Comparison of ENCODE assay signal across 1 cellular context in the genomic region with DNA sequence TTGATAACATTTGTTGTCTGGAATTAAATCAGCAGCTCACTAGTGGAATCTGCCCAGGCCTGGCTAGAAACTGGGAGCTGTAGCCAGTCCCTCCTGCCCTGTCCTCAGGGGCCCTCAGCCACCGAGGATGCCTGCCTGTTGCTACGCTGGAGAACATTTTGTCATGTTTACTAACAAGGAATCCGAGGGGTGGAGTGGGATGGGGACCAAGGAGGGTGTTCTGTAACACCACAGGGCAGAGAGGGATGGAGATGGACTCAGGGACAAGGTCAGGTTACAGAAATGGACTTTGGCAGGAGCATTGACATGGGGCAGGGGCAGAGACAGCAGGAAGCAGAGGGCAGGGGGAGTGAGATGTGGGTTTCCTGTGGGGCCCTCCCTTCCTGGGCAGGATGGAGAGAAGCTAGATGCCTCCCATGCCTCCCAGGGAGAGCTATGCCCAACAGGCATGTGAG.
TF ChIP-seq lines count a peak whose summit lies in the region.

No MANE protein-coding gene starts in this region.

TF ChIP-seq in A549, 52 proteins besides CTCF, POLR2A, EP300 and RAD21 (continued from another document):
- TF ChIP-seq MAZ (IDR thresholded peaks at IDR 0.05; ENCODE audit: borderline replicate concordance, low read depth, low read length): no peak
